ENCODE assay signal across 14 cellular contexts in the genomic region with DNA sequence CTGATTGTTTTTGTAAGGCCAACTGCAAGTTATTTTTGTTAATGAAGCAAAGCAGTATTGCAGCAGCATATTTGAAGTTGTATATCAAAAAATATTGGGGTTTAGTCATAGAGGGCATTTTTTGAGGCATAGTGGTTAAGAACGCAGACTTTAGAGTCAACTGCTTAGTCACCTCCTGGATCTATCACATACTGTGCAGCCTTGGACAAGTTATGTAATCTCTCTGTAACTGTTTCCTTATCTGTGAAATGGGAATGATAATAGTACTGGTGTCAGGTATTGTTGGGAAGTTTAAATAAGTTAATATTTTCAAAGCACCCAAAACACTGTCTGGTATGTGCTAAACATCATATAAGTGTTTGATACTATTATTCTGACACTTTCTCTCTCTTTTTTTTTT. TPM values are rescaled to one million over a fixed set of nuclear protein-coding genes. Genes with fewer than 3 reads are reported as not detected.
A peak's percentile ranks its signal among the peaks of the same experiment; 100 is the strongest.
DNase-seq lines count a peak whose midpoint lies in the region; ATAC-seq and TF ChIP-seq lines count a peak whose summit lies in the region.
"Had no signal": no experiment of that assay in that cellular context is flagged by ENCODE, and none has a peak within 500 bp of the region (broad histone marks: within the 10 kb centered on the region; RNA-seq: fewer than 3 reads in every experiment).

No MANE protein-coding gene starts in this region.

- H3K9me3 Mint-ChIP-seq in activated CD4-positive, alpha-beta T cell treated with anti-CD3 and anti-CD28 coated beads, Interleukin-2, amount 10 ng/mL, durations not matched to agents 7 days and 5 days, result peaks cover 7% of the 10 kb centered on the region

- H3K27me3 Mint-ChIP-seq in activated CD4-positive, alpha-beta T cell treated with anti-CD3 and anti-CD28 coated beads, Interleukin-2, amount 10 ng/mL, durations not matched to agents 7 days and 5 days, result no peaks in the 10 kb centered on the region

- no peak for ATAC-seq in esophagus mucosa
- ATAC-seq in GM18858 (IDR thresholded peaks at IDR 0.05; ENCODE audit: unreplicated experiment), result no peak
- ATAC-seq in HG03097 (IDR thresholded peaks at IDR 0.05; ENCODE audit: low FRiP score, unreplicated experiment), result no peak
- ATAC-seq: A549 had no signal

- POLR2A ChIA-PET in activated CD4-positive, alpha-beta T cell treated with anti-CD3 and anti-CD28 coated beads, Interleukin-2, amount 10 ng/mL, durations not matched to agents 7 days and 5 days (lab: Charles Lee), result no interaction called here

- H3K36me3 Mint-ChIP-seq in activated CD4-positive, alpha-beta T cell treated with anti-CD3 and anti-CD28 coated beads, Interleukin-2, amount 10 ng/mL, durations not matched to agents 7 days and 5 days (ENCODE audit: low read depth), result peaks cover 37% of the 10 kb centered on the region

- TF ChIP-seq CTCF in choroid plexus epithelial cell (conservative IDR thresholded peaks at IDR 0.05; ENCODE audit: low read depth, low read length), result no peak

- CTCF ChIA-PET in activated CD4-positive, alpha-beta T cell treated with anti-CD3 and anti-CD28 coated beads, Interleukin-2, amount 10 ng/mL, durations not matched to agents 7 days and 5 days (lab: Charles Lee), result interaction anchor here (1.1 to 3.8 kb wide), 3 partner anchors 16 to 107 kb away, joined by 3 to 22 read pairs (median 4); partner anchors contain the start of genes MCM3 and PAQR8

- no peak for DNase-seq in activated CD4-positive, alpha-beta T cell treated with anti-CD3 and anti-CD28 coated beads, Interleukin-2, amount 10 ng/mL, durations not matched to agents 7 days and 5 days
- DNase-seq in activated CD4-positive, alpha-beta T cell treated with anti-CD3 and anti-CD28 coated beads, Interleukin-2, amount 50 U/mL, for 1 hour, result no peak
- DNase-seq in RKO (ENCODE audit: low spot score) (peak; percentile 67), choroid plexus epithelial cell (ENCODE audit: low read depth) (peak; percentile 64), skeletal muscle cell (ENCODE audit: low read depth) (peak; percentile 28)
- DNase-seq: activated CD4-positive, alpha-beta T cell treated with anti-CD3 and anti-CD28 coated beads for 4 hours; DMS79 treated with DMSO at 0.1 percent for 48 hours; KBM-7; uterus had no signal

- H3K4me3 Mint-ChIP-seq in activated CD4-positive, alpha-beta T cell treated with anti-CD3 and anti-CD28 coated beads, Interleukin-2, amount 10 ng/mL, durations not matched to agents 7 days and 5 days, result no peak overlapping the region

- H3K27ac Mint-ChIP-seq in activated CD4-positive, alpha-beta T cell treated with anti-CD3 and anti-CD28 coated beads, Interleukin-2, amount 10 ng/mL, durations not matched to agents 7 days and 5 days, result peak overlapping the region; percentile 51

- no peak overlapping the region for H3K4me3 ChIP-seq in choroid plexus epithelial cell (ENCODE audit: low read depth, low read length)
- H3K4me3 ChIP-seq in skeletal muscle cell (ENCODE audit: low read depth, low read length), result no peak overlapping the region
- H3K4me3 ChIP-seq: A549, lung, uterus had no signal

- H3K4me1 Mint-ChIP-seq in activated CD4-positive, alpha-beta T cell treated with anti-CD3 and anti-CD28 coated beads, Interleukin-2, amount 10 ng/mL, durations not matched to agents 7 days and 5 days, result peaks cover 96% of the 10 kb centered on the region

RNA-seq across cellular contexts. Expression of gene EFHC1, which starts 27.2 kb away (rescaled TPM):
- 1 to 10 TPM; 2.3 to 3.6 TPM for total RNA-seq in activated CD4-positive, alpha-beta T cell treated with anti-CD3 and anti-CD28 coated beads, Interleukin-2, amount 10 ng/mL, durations not matched to agents 7 days and 5 days
- 10.8 TPM for total RNA-seq in esophagus mucosa

RNA-seq across cellular contexts. Expression of gene PAQR8, which starts 31.0 kb away (rescaled TPM):
- 10 to 100 TPM; 21.2 to 22.8 TPM for total RNA-seq in activated CD4-positive, alpha-beta T cell treated with anti-CD3 and anti-CD28 coated beads, Interleukin-2, amount 10 ng/mL, durations not matched to agents 7 days and 5 days
- 3.5 TPM for total RNA-seq in esophagus mucosa

Comparison
In these comparisons a context has a peak if more than half of its experiments do, and no peak if none do; other contexts are left out.
1. DNase-seq: peak in RKO (single experiment), choroid plexus epithelial cell (single experiment) and skeletal muscle cell (single experiment); none in activated CD4-positive, alpha-beta T cell treated with anti-CD3 and anti-CD28 coated beads, Interleukin-2, amount 10 ng/mL, durations not matched to agents 7 days and 5 days (single experiment) and activated CD4-positive, alpha-beta T cell treated with anti-CD3 and anti-CD28 coated beads, Interleukin-2, amount 50 U/mL, for 1 hour (single experiment).